25 cellular contexts compared by ENCODE assay signal in genomic region chr21:43861716-43862115, GRCh38. TPM values are rescaled to one million over a fixed set of nuclear protein-coding genes. Genes with fewer than 3 reads are reported as not detected.
DNase-seq lines count a peak whose midpoint lies in the region; ATAC-seq, FAIRE-seq and TF ChIP-seq lines count a peak whose summit lies in the region.
"Had no signal": no experiment of that assay in that cellular context is flagged by ENCODE, and none has a peak within 500 bp of the region (broad histone marks: within the 10 kb centered on the region; RNA-seq: fewer than 3 reads in every experiment).

No MANE protein-coding gene starts in this region.

- H3K9me3 ChIP-seq in CD4-positive, CD25-positive, alpha-beta regulatory T cell (ENCODE audit: control insufficient read depth in 2 of 2, low read length in 2 of 2), result no peaks in the 10 kb centered on the region
- no peaks in the 10 kb centered on the region for H3K9me3 ChIP-seq in thyroid gland
- H3K9me3 ChIP-seq: esophagus muscularis mucosa, right atrium auricular region, upper lobe of right lung had no signal

- TF ChIP-seq CTCF in thyroid gland (IDR thresholded peaks at IDR 0.05), result no peak

- peaks cover 0 to 18% (median 7%) of the 10 kb centered on the region in 4 donors for H3K4me1 Mint-ChIP-seq in CD4-positive, CD25-positive, alpha-beta regulatory T cell
- H3K4me1 Mint-ChIP-seq in memory B cell, result peaks cover 13% of the 10 kb centered on the region

- FAIRE-seq in GM12891 (lab: Jason Lieb, UNC), result peak; percentile 69
- FAIRE-seq: GM19239 had no signal

- H3K36me3 Mint-ChIP-seq in CD4-positive, CD25-positive, alpha-beta regulatory T cell, result no peaks in the 10 kb centered on the region
- no peaks in the 10 kb centered on the region for H3K36me3 Mint-ChIP-seq in memory B cell
- H3K36me3 Mint-ChIP-seq: activated naive CD8-positive, alpha-beta T cell treated with anti-CD3 and anti-CD28 coated beads, Interleukin-2, amount 10 ng/mL, durations not matched to agents 7 days and 5 days had no signal

- H3K9me3 Mint-ChIP-seq in CD4-positive, CD25-positive, alpha-beta regulatory T cell, result peaks cover 0 to 2% (median 0%) of the 10 kb centered on the region in 7 donors
- no peaks in the 10 kb centered on the region for H3K9me3 Mint-ChIP-seq in memory B cell
- H3K9me3 Mint-ChIP-seq: activated naive CD8-positive, alpha-beta T cell treated with anti-CD3 and anti-CD28 coated beads, Interleukin-2, amount 10 ng/mL, durations not matched to agents 7 days and 5 days; activated T-cell treated with anti-CD3 and anti-CD28 coated beads, Interleukin-2, amount 50 U/mL, for 4 hours; CD4-positive, alpha-beta memory T cell; stimulated activated effector memory CD8-positive, alpha-beta T cell treated with anti-CD3 and anti-CD28 coated beads, Interleukin-12 subunit alpha, Interleukin-12 subunit beta, amount 100 ng/mL, for 72 hours; T-helper 1 cell treated with Interleukin-12 subunit alpha and Interleukin-12 subunit beta and Interleukin-4 antibody, amounts not matched to agents 30 μg/mL and 1 μg/mL, for 36 hours had no signal

- H3K36me3 ChIP-seq in CD4-positive, CD25-positive, alpha-beta regulatory T cell (ENCODE audit: control insufficient read depth, insufficient read depth, low read length), result no peaks in the 10 kb centered on the region
- no peaks in the 10 kb centered on the region for H3K36me3 ChIP-seq in thyroid gland
- H3K36me3 ChIP-seq: esophagus muscularis mucosa, right atrium auricular region, upper lobe of right lung had no signal

- peak overlapping the region; percentile 35 to 79 (median 63) for H3K27ac Mint-ChIP-seq in CD4-positive, CD25-positive, alpha-beta regulatory T cell
- peak overlapping the region; percentile 20 for H3K27ac Mint-ChIP-seq in memory B cell
- H3K27ac Mint-ChIP-seq: activated CD8-positive, alpha-beta T cell treated with anti-CD3 and anti-CD28 coated beads, Interleukin-2, amount 10 ng/mL, durations not matched to agents 7 days and 5 days; activated naive CD8-positive, alpha-beta T cell treated with anti-CD3 and anti-CD28 coated beads, Interleukin-2, amount 10 ng/mL, durations not matched to agents 7 days and 5 days; stimulated activated effector memory CD8-positive, alpha-beta T cell treated with anti-CD3 and anti-CD28 coated beads, Interleukin-12 subunit alpha, Interleukin-12 subunit beta, amount 100 ng/mL, for 72 hours; T-helper 1 cell treated with Interleukin-12 subunit alpha and Interleukin-12 subunit beta and Interleukin-4 antibody, amounts not matched to agents 30 μg/mL and 1 μg/mL, for 36 hours had no signal

- peak in 1 of 3 donors; percentile 71 for DNase-seq in CD4-positive, CD25-positive, alpha-beta regulatory T cell
- DNase-seq in GM12891 (ENCODE audit: insufficient read length, low spot score) (no peak), NCI-H345 (lab: John Stamatoyannopoulos, UW) (peak; percentile 75), memory B cell (ENCODE audit: low spot score in 2 of 2) (no peak), amniotic stem cell (lab: John Stamatoyannopoulos, UW) (no peak), thyroid gland (no peak)
- DNase-seq: activated CD8-positive, alpha-beta T cell treated with anti-CD3 and anti-CD28 coated beads, Interleukin-2, amount 10 ng/mL, durations not matched to agents 7 days and 5 days; activated naive CD8-positive, alpha-beta T cell treated with anti-CD3 and anti-CD28 coated beads, Interleukin-2, amount 10 ng/mL, durations not matched to agents 7 days and 5 days; activated T-cell treated with anti-CD3 and anti-CD28 coated beads, Interleukin-2, amount 50 U/mL, for 4 hours; CD4-positive, alpha-beta memory T cell; MV-4-11; NCI-H446 treated with DMSO at 0.1 percent for 48 hours; nucleus accumbens; SIG-M5; stimulated activated CD4-positive, alpha-beta T cell treated with anti-CD3 and anti-CD28 coated beads, Interleukin-15, amount 100 ng/mL, for 24 hours; upper lobe of right lung had no signal

- TF ChIP-seq POLR2A in GM12891 (IDR thresholded peaks at IDR 0.05; ENCODE audit: low read depth, low read length) (no peak), thyroid gland (IDR thresholded peaks at IDR 0.05) (no peak)

- H3K4me3 ChIP-seq in CD4-positive, CD25-positive, alpha-beta regulatory T cell (ENCODE audit: low read depth, low read length), result no peak overlapping the region
- H3K4me3 ChIP-seq in thyroid gland (replicated peaks in 1 of 3), result no peak overlapping the region
- H3K4me3 ChIP-seq: esophagus muscularis mucosa, right atrium auricular region, upper lobe of right lung had no signal

- H3K27me3 ChIP-seq in CD4-positive, CD25-positive, alpha-beta regulatory T cell (ENCODE audit: control insufficient read depth, insufficient read depth, low read length), result no peaks in the 10 kb centered on the region
- H3K27me3 ChIP-seq in thyroid gland, result no peaks in the 10 kb centered on the region
- H3K27me3 ChIP-seq: esophagus muscularis mucosa, right atrium auricular region, upper lobe of right lung had no signal

- no peak overlapping the region for H3K27ac ChIP-seq in CD4-positive, CD25-positive, alpha-beta regulatory T cell (ENCODE audit: insufficient read depth, low read length, poor library complexity, severe bottlenecking)
- no peak overlapping the region for H3K27ac ChIP-seq in thyroid gland
- H3K27ac ChIP-seq: upper lobe of right lung had no signal

- peaks cover 23% of the 10 kb centered on the region for H3K4me1 ChIP-seq in CD4-positive, CD25-positive, alpha-beta regulatory T cell (ENCODE audit: control insufficient read depth, insufficient read depth, low read length, poor library complexity, severe bottlenecking)
- peaks cover 6 to 15% of the 10 kb centered on the region in 2 donors for H3K4me1 ChIP-seq in thyroid gland

- 72 to 77% methylated on average over 8 of the region's 8 CpGs for WGBS in thyroid gland, 2 donors

- H3K27me3 Mint-ChIP-seq in CD4-positive, CD25-positive, alpha-beta regulatory T cell, result peaks cover 8% of the 10 kb centered on the region
- H3K27me3 Mint-ChIP-seq in memory B cell, result no peaks in the 10 kb centered on the region
- H3K27me3 Mint-ChIP-seq: activated naive CD8-positive, alpha-beta T cell treated with anti-CD3 and anti-CD28 coated beads, Interleukin-2, amount 10 ng/mL, durations not matched to agents 7 days and 5 days had no signal

- peak overlapping the region in 3 of 4 donors; percentile 35 to 87 (median 81) for H3K4me3 Mint-ChIP-seq in CD4-positive, CD25-positive, alpha-beta regulatory T cell
- H3K4me3 Mint-ChIP-seq in memory B cell, result no peak overlapping the region
- H3K4me3 Mint-ChIP-seq: activated CD8-positive, alpha-beta T cell treated with anti-CD3 and anti-CD28 coated beads, Interleukin-2, amount 10 ng/mL, durations not matched to agents 7 days and 5 days; activated naive CD8-positive, alpha-beta T cell treated with anti-CD3 and anti-CD28 coated beads, Interleukin-2, amount 10 ng/mL, durations not matched to agents 7 days and 5 days; activated T-cell treated with anti-CD3 and anti-CD28 coated beads, Interleukin-2, amount 50 U/mL, for 4 hours; stimulated activated effector memory CD8-positive, alpha-beta T cell treated with anti-CD3 and anti-CD28 coated beads, Interleukin-12 subunit alpha, Interleukin-12 subunit beta, amount 100 ng/mL, for 72 hours; T-helper 1 cell treated with Interleukin-12 subunit alpha and Interleukin-12 subunit beta and Interleukin-4 antibody, amounts not matched to agents 30 μg/mL and 1 μg/mL, for 36 hours had no signal

- no peak for ATAC-seq in CD4-positive, CD25-positive, alpha-beta regulatory T cell (ENCODE audit: low read depth in 2 of 2)
- ATAC-seq in memory B cell (ENCODE audit: low read depth) (peak; percentile 16), HG03457 (IDR thresholded peaks at IDR 0.05; ENCODE audit: unreplicated experiment) (no peak), HG03159 (IDR thresholded peaks at IDR 0.05; ENCODE audit: unreplicated experiment) (no peak)
- ATAC-seq: activated CD8-positive, alpha-beta T cell treated with anti-CD3 and anti-CD28 coated beads, Interleukin-2, amount 10 ng/mL, durations not matched to agents 7 days and 5 days; activated T-cell treated with anti-CD3 and anti-CD28 coated beads, Interleukin-2, amount 50 U/mL, for 4 hours; HCT116; left lobe of liver; stimulated activated effector memory CD8-positive, alpha-beta T cell treated with anti-CD3 and anti-CD28 coated beads, Interleukin-12 subunit alpha, Interleukin-12 subunit beta, amount 100 ng/mL, for 72 hours; upper lobe of right lung had no signal

- intact Hi-C loops in thyroid gland (cut with DNase I), result no loop called here

TF ChIP-seq in GM12891, 5 proteins besides CTCF, POLR2A, EP300 and RAD21:
- TF ChIP-seq SPI1 (IDR thresholded peaks at IDR 0.05; ENCODE audit: low read depth, low read length) (peak; percentile 63; the same call in 1 of the 2 replicates), TAF1 (IDR thresholded peaks at IDR 0.05; ENCODE audit: low read depth, low read length) (no peak), POU2F2 (IDR thresholded peaks at IDR 0.05; ENCODE audit: low read depth, low read length) (no peak), POLR2AphosphoS5 (IDR thresholded peaks at IDR 0.05; ENCODE audit: low read depth, low read length) (no peak)

RNA-seq across cellular contexts. Expression of gene AGPAT3, which starts 3.3 kb away (rescaled TPM):
- total RNA-seq in CD4-positive, CD25-positive, alpha-beta regulatory T cell, result 67.8 TPM
- 10 to 100 TPM; 13.3 to 19.8 (median 17.4) TPM for polyA plus RNA-seq in CD4-positive, CD25-positive, alpha-beta regulatory T cell
- 36.9 TPM for polyA plus RNA-seq in GM12891 (2012; ENCODE audit: low read depth, missing spikeins)
- total RNA-seq in thyroid gland, result 10 to 100 TPM; 40.6 to 80.5 (median 65.3) TPM
